In genomic region chr3:57164217-57164605, GRCh38 we compare ENCODE assay signal across 8 cellular contexts. TPM values are rescaled to one million over a fixed set of nuclear protein-coding genes. Genes with fewer than 3 reads are reported as not detected.
DNase-seq lines count a peak whose midpoint lies in the region; ATAC-seq, FAIRE-seq and TF ChIP-seq lines count a peak whose summit lies in the region.

No MANE protein-coding gene starts in this region.

- no peak for FAIRE-seq in kidney (lab: Jason Lieb, UNC)

- no peaks in the 10 kb centered on the region for H3K9me3 ChIP-seq in ascending aorta
- H3K9me3 ChIP-seq in kidney (ENCODE audit: control insufficient read depth in 1 of 2, low read length in 2 of 2) = no peaks in the 10 kb centered on the region

- intact Hi-C loops in ascending aorta (cut with DNase I) (loop anchor here (2.0 to 10.0 kb wide), 4 partner anchors 62 to 531 kb away; partner anchors contain the start of genes APPL1, ARF4 and DENND6A), kidney (cut with DNase I) (no loop called here)

- no peak for ATAC-seq in GM21737 (IDR thresholded peaks at IDR 0.05; ENCODE audit: unreplicated experiment)
- no peak for ATAC-seq in HG03457 (IDR thresholded peaks at IDR 0.05; ENCODE audit: unreplicated experiment)

- H3K27ac ChIP-seq in ascending aorta (peak overlapping the region in 1 of 2 donors; percentile 16), kidney (ENCODE audit: low read depth in 2 of 2, low read length in 2 of 2) (no peak overlapping the region)

- peak overlapping the region in 1 of 2 donors; percentile 68 for H3K9ac ChIP-seq in kidney (ENCODE audit: low read length in 2 of 2)

- H3K4me3 ChIP-seq in ascending aorta (peak overlapping the region; percentile 92 to 95), kidney (ENCODE audit: low read length in 2 of 2) (peak overlapping the region; percentile 64 to 66)

- no peak for TF ChIP-seq CTCF in ascending aorta (IDR thresholded peaks at IDR 0.05)
- TF ChIP-seq CTCF in kidney (IDR thresholded peaks at IDR 0.05; ENCODE audit: borderline replicate concordance, extremely low read depth, insufficient read depth) = no peak

- H3K36me3 ChIP-seq in ascending aorta (no peaks in the 10 kb centered on the region), kidney (ENCODE audit: control insufficient read depth in 1 of 2, insufficient read depth in 2 of 2, low read length in 2 of 2) (no peaks in the 10 kb centered on the region)

- H3K4me1 ChIP-seq in ascending aorta (peaks cover 6% of the 10 kb centered on the region in 2 donors), kidney (ENCODE audit: control insufficient read depth in 1 of 2, insufficient read depth in 1 of 2, low read depth in 1 of 2, low read length in 2 of 2) (peaks cover 37 to 43% of the 10 kb centered on the region in 2 donors)

- peak; percentile 58 for DNase-seq in activated CD8-positive, alpha-beta memory T cell treated with anti-CD3 and anti-CD28 coated beads, Interleukin-2, amount 50 U/mL, for 48 hours
- no peak for DNase-seq in activated CD8-positive, alpha-beta memory T cell treated with anti-CD3 and anti-CD28 coated beads for 24 hours
- DNase-seq in ascending aorta (ENCODE audit: low spot score in 2 of 2) (no peak), kidney (peak; percentile 81), dedifferentiated amniotic fluid mesenchymal stem cell (ENCODE audit: extremely low spot score) (no peak)
- peak; percentile 53 for DNase-seq in stimulated activated CD8-positive, alpha-beta memory T cell treated with anti-CD3 and anti-CD28 coated beads, Interleukin-4, amount 100 ng/mL, for 48 hours

- no peaks in the 10 kb centered on the region for H3K27me3 ChIP-seq in ascending aorta

RNA-seq across cellular contexts. Expression of gene IL17RD, which starts 0.9 kb away (rescaled TPM):
- 3.4 TPM for total RNA-seq in ascending aorta
- 18.9 TPM for total RNA-seq in kidney
- 4.4 TPM for polyA plus RNA-seq in kidney (ENCODE audit: insufficient read depth, low read depth, low replicate concordance)

RNA-seq across cellular contexts. Expression of gene HESX1, which starts 35.6 kb away (rescaled TPM):
- total RNA-seq in ascending aorta = not detected
- 0.79 TPM for total RNA-seq in kidney
- 2.1 TPM for polyA plus RNA-seq in kidney (ENCODE audit: insufficient read depth, low read depth, low replicate concordance)

Comparison
In these comparisons a context has a peak if more than half of its experiments do, and no peak if none do; other contexts are left out.
1. DNase-seq: peak in activated CD8-positive, alpha-beta memory T cell treated with anti-CD3 and anti-CD28 coated beads, Interleukin-2, amount 50 U/mL, for 48 hours (single experiment), kidney (single experiment) and stimulated activated CD8-positive, alpha-beta memory T cell treated with anti-CD3 and anti-CD28 coated beads, Interleukin-4, amount 100 ng/mL, for 48 hours (single experiment); none in activated CD8-positive, alpha-beta memory T cell treated with anti-CD3 and anti-CD28 coated beads for 24 hours (single experiment), ascending aorta (0 of 2) and dedifferentiated amniotic fluid mesenchymal stem cell (single experiment).